In genomic region chr1:10430216-10431064, GRCh38 we compare ENCODE assay signal across 1 cellular context.
TF ChIP-seq lines count a peak whose summit lies in the region.

TSS of gene CENPS (plus strand) at chr1:10430433. CDS start at chr1:10430518, 85 bp downstream.

TF ChIP-seq in K562, 482 proteins besides CTCF, POLR2A, EP300 and RAD21 (continued from another document and continues in another):
- TF ChIP-seq SMAD2 (IDR thresholded peaks at IDR 0.05; ENCODE audit: low read depth, low read length) (no peak), NKRF (IDR thresholded peaks at IDR 0.05; ENCODE audit: borderline replicate concordance) (peak; percentile 90), MAFF (IDR thresholded peaks at IDR 0.05; ENCODE audit: low read length) (no peak), IRF2 (CRISPR knock-in tag; IDR thresholded peaks at IDR 0.05) (no peak), ZNF253 (CRISPR knock-in tag; conservative IDR thresholded peaks at IDR 0.05) (no peak), GABPB1 (CRISPR knock-in tag; IDR thresholded peaks at IDR 0.05) (peak; percentile 84), PHB (CRISPR knock-in tag; IDR thresholded peaks at IDR 0.05) (0 out of 2 replicates have a peak, but pooled peaks have one; percentile 28), ZNF75A (CRISPR knock-in tag; IDR thresholded peaks at IDR 0.05) (0 out of 2 replicates have a peak, but pooled peaks have one; percentile 50), HSF4 (CRISPR knock-in tag; IDR thresholded peaks at IDR 0.05; ENCODE audit: borderline replicate concordance) (no peak), HMGN3 (IDR thresholded peaks at IDR 0.05; ENCODE audit: borderline replicate concordance, extremely low read depth, insufficient read length, low read depth, low read length) (peak; percentile 69), ZNF507 (tag; conservative IDR thresholded peaks at IDR 0.05) (no peak), RBFOX2 (IDR thresholded peaks at IDR 0.05; ENCODE audit: low read depth, low read length) (peak; percentile 88), HDAC1 (IDR thresholded peaks at IDR 0.05) (peak in 1 of 2 experiments; percentile 97; a peak in 3 of 4 replicates), ZNF561 (CRISPR knock-in tag; conservative IDR thresholded peaks at IDR 0.05) (no peak), MTA3 (IDR thresholded peaks at IDR 0.05; ENCODE audit: borderline replicate concordance) (peak; percentile 100), SMARCE1 (IDR thresholded peaks at IDR 0.05) (no peak), REST (CRISPR knock-in tag; IDR thresholded peaks at IDR 0.05; ENCODE audit: low read depth) (peak; percentile 66; the same call in 1 of the 2 replicates), SREBF2 (CRISPR knock-in tag; IDR thresholded peaks at IDR 0.05) (no peak; the same call in 1 of the 2 replicates), LCOR (CRISPR knock-in tag; IDR thresholded peaks at IDR 0.05) (peak; percentile 88), POU5F1 (IDR thresholded peaks at IDR 0.05; ENCODE audit: borderline replicate concordance, low read depth, low read length, partially characterized antibody) (peak; percentile 96), DIDO1 (tag; IDR thresholded peaks at IDR 0.05; ENCODE audit: low read depth) (peak; percentile 76; the same call in 1 of the 2 replicates), ZNF780A (CRISPR knock-in tag; IDR thresholded peaks at IDR 0.05) (no peak), MLLT1 (IDR thresholded peaks at IDR 0.05) (no peak), NRF1 (conservative IDR thresholded peaks at IDR 0.05 in 1 of 2, IDR thresholded peaks at IDR 0.05 in 1 of 2) (peak; percentile 99), YBX1 (IDR thresholded peaks at IDR 0.05) (no peak), SAFB (IDR thresholded peaks at IDR 0.05; ENCODE audit: borderline replicate concordance, low read depth, low read length) (no peak), IRF1 (CRISPR knock-in tag; IDR thresholded peaks at IDR 0.05; ENCODE audit: borderline replicate concordance) (no peak), CEBPB (tag; IDR thresholded peaks at IDR 0.05) (no peak), RBM22 (IDR thresholded peaks at IDR 0.05; ENCODE audit: low read depth, low read length, poor library complexity, severe bottlenecking) (peak; percentile 81), KAT7 (CRISPR knock-in tag; IDR thresholded peaks at IDR 0.05; ENCODE audit: borderline replicate concordance) (peak; percentile 69; the same call in 1 of the 2 replicates), ESRRA (IDR thresholded peaks at IDR 0.05; ENCODE audit: borderline replicate concordance, low read depth) (peak; percentile 81), RFX7 (CRISPR knock-in tag; IDR thresholded peaks at IDR 0.05) (no peak), MYBL2 (IDR thresholded peaks at IDR 0.05; ENCODE audit: low read depth) (no peak), MYBL2 (CRISPR knock-in tag; IDR thresholded peaks at IDR 0.05; ENCODE audit: borderline replicate concordance) (0 out of 2 replicates have a peak, but pooled peaks have one; percentile 38), STAG1 (CRISPR knock-in tag; IDR thresholded peaks at IDR 0.05; ENCODE audit: borderline replicate concordance) (peak; percentile 82), TARDBP (IDR thresholded peaks at IDR 0.05) (peak; percentile 95), LEF1 (IDR thresholded peaks at IDR 0.05) (no peak), MBD2 (IDR thresholded peaks at IDR 0.05; ENCODE audit: borderline replicate concordance, low read depth) (no peak), MTA2 (IDR thresholded peaks at IDR 0.05; ENCODE audit: low read depth) (no peak), ZNF239 (CRISPR knock-in tag; IDR thresholded peaks at IDR 0.05) (peak; percentile 66), ARID3B (CRISPR knock-in tag; IDR thresholded peaks at IDR 0.05; ENCODE audit: borderline replicate concordance) (peak; percentile 27; the same call in 1 of the 2 replicates), NR1H2 (CRISPR knock-in tag; IDR thresholded peaks at IDR 0.05) (peak; percentile 84), ZC3H8 (IDR thresholded peaks at IDR 0.05) (no peak), JUNB (CRISPR knock-in tag; conservative IDR thresholded peaks at IDR 0.05) (no peak), TRIM25 (IDR thresholded peaks at IDR 0.05; ENCODE audit: borderline replicate concordance) (no peak), ZNF41 (CRISPR knock-in tag; conservative IDR thresholded peaks at IDR 0.05) (peak; percentile 71; the same call in 1 of the 2 replicates), POLR2AphosphoS2 (IDR thresholded peaks at IDR 0.05; ENCODE audit: low read length) (no peak), EHMT2 (IDR thresholded peaks at IDR 0.05) (no peak), MBD1 (CRISPR knock-in tag; IDR thresholded peaks at IDR 0.05) (no peak), RUNX1 (IDR thresholded peaks at IDR 0.05; ENCODE audit: low read depth) (0 out of 2 replicates have a peak, but pooled peaks have one; percentile 16), ZNF140 (CRISPR knock-in tag; IDR thresholded peaks at IDR 0.05) (no peak), TOE1 (IDR thresholded peaks at IDR 0.05; ENCODE audit: borderline replicate concordance) (peak; percentile 87; the same call in 1 of the 2 replicates), TOE1 (CRISPR knock-in tag; IDR thresholded peaks at IDR 0.05; ENCODE audit: borderline replicate concordance, low read depth) (peak; percentile 97), POLR2H (tag; IDR thresholded peaks at IDR 0.05; ENCODE audit: low read depth) (no peak), KAT8 (IDR thresholded peaks at IDR 0.05; ENCODE audit: low read depth) (no peak), KLF13 (tag; IDR thresholded peaks at IDR 0.05; ENCODE audit: borderline replicate concordance, low read depth) (peak; percentile 98), NR2C1 (IDR thresholded peaks at IDR 0.05) (no peak), NR2C1 (tag; IDR thresholded peaks at IDR 0.05) (no peak; the same call in 1 of the 2 replicates), ILK (tag; IDR thresholded peaks at IDR 0.05; ENCODE audit: borderline replicate concordance, low read depth) (no peak), KDM4B (IDR thresholded peaks at IDR 0.05; ENCODE audit: borderline replicate concordance in 2 of 2, low read depth in 1 of 2) (peak in 1 of 2 experiments; percentile 15; a peak in 1 of 4 replicates), PHB2 (IDR thresholded peaks at IDR 0.05; ENCODE audit: low read depth) (no peak)
